In the genomic region with DNA sequence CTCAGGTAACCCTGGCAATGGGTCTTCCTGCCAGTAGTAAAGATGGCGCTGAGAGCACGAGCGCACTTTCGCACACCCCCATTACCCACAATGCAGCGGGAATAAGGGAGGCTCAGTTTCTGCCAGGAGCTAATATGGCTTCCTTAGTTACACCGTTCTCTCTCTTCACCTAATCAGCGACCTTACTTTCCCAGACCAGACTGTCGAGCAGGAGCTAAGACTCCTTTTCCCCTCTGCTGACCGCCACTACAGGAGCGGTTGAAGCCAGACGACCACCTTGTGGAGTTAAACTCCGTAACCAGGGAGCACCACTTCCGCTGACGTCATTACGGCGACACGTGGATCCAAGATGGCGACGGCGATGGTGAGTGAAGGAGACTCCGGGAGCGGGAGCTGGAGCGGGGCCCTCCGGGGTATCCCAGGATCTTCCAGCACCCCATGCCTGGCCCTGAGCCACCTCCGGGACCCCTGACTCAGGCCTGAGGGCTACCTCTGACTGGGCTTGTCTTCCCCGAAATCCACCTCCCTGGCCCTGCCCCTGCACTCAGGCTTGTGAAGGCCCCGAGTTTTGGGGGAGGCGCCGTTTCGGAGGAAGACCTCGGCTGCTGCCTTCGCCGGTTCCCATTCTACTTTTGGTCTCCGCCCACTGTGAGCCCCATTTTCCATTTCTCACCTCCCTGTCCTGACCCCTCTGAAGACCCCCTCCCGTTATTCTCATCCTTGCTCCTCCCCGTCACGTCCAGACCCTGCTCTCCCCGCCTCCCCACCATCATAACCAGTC, we compare ENCODE assay signal across 1 cellular context.
A peak's percentile ranks its signal among the peaks of the same experiment; 100 is the strongest.
TF ChIP-seq lines count a peak whose summit lies in the region.

A gene with protein sequence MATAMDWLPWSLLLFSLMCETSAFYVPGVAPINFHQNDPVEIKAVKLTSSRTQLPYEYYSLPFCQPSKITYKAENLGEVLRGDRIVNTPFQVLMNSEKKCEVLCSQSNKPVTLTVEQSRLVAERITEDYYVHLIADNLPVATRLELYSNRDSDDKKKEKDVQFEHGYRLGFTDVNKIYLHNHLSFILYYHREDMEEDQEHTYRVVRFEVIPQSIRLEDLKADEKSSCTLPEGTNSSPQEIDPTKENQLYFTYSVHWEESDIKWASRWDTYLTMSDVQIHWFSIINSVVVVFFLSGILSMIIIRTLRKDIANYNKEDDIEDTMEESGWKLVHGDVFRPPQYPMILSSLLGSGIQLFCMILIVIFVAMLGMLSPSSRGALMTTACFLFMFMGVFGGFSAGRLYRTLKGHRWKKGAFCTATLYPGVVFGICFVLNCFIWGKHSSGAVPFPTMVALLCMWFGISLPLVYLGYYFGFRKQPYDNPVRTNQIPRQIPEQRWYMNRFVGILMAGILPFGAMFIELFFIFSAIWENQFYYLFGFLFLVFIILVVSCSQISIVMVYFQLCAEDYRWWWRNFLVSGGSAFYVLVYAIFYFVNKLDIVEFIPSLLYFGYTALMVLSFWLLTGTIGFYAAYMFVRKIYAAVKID (plus strand): TSS at position 323 of the 781 bp plus-strand sequence. CDS start 27 bp downstream, at position 350.

TF ChIP-seq in HepG2, 621 proteins besides CTCF, POLR2A, EP300 and RAD21 (continued from another document and continues in another):
- TF ChIP-seq, protein P1, sequence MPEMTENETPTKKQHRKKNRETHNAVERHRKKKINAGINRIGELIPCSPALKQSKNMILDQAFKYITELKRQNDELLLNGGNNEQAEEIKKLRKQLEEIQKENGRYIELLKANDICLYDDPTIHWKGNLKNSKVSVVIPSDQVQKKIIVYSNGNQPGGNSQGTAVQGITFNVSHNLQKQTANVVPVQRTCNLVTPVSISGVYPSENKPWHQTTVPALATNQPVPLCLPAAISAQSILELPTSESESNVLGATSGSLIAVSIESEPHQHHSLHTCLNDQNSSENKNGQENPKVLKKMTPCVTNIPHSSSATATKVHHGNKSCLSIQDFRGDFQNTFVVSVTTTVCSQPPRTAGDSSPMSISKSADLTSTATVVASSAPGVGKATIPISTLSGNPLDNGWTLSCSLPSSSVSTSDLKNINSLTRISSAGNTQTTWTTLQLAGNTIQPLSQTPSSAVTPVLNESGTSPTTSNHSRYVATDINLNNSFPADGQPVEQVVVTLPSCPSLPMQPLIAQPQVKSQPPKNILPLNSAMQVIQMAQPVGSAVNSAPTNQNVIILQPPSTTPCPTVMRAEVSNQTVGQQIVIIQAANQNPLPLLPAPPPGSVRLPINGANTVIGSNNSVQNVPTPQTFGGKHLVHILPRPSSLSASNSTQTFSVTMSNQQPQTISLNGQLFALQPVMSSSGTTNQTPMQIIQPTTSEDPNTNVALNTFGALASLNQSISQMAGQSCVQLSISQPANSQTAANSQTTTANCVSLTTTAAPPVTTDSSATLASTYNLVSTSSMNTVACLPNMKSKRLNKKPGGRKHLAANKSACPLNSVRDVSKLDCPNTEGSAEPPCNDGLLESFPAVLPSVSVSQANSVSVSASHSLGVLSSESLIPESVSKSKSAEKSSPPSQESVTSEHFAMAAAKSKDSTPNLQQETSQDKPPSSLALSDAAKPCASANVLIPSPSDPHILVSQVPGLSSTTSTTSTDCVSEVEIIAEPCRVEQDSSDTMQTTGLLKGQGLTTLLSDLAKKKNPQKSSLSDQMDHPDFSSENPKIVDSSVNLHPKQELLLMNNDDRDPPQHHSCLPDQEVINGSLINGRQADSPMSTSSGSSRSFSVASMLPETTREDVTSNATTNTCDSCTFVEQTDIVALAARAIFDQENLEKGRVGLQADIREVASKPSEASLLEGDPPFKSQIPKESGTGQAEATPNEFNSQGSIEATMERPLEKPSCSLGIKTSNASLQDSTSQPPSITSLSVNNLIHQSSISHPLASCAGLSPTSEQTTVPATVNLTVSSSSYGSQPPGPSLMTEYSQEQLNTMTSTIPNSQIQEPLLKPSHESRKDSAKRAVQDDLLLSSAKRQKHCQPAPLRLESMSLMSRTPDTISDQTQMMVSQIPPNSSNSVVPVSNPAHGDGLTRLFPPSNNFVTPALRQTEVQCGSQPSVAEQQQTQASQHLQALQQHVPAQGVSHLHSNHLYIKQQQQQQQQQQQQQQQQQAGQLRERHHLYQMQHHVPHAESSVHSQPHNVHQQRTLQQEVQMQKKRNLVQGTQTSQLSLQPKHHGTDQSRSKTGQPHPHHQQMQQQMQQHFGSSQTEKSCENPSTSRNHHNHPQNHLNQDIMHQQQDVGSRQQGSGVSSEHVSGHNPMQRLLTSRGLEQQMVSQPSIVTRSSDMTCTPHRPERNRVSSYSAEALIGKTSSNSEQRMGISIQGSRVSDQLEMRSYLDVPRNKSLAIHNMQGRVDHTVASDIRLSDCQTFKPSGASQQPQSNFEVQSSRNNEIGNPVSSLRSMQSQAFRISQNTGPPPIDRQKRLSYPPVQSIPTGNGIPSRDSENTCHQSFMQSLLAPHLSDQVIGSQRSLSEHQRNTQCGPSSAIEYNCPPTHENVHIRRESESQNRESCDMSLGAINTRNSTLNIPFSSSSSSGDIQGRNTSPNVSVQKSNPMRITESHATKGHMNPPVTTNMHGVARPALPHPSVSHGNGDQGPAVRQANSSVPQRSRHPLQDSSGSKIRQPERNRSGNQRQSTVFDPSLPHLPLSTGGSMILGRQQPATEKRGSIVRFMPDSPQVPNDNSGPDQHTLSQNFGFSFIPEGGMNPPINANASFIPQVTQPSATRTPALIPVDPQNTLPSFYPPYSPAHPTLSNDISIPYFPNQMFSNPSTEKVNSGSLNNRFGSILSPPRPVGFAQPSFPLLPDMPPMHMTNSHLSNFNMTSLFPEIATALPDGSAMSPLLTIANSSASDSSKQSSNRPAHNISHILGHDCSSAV (CRISPR knock-in tag; IDR thresholded peaks at IDR 0.05; ENCODE audit: borderline replicate concordance), result no peak; the same call in 1 of the 2 replicates
- TF ChIP-seq ZNF264 (CRISPR knock-in tag; IDR thresholded peaks at IDR 0.05) (peak; percentile 84), MTF1 (CRISPR knock-in tag; IDR thresholded peaks at IDR 0.05) (peak; percentile 83; the same call in 1 of the 2 replicates), KMT2A (CRISPR knock-in tag; IDR thresholded peaks at IDR 0.05) (peak; percentile 78), NFE2L2 (IDR thresholded peaks at IDR 0.05; ENCODE audit: low read length) (peak; percentile 33; the same call in 1 of the 2 replicates), ZSCAN9 (CRISPR knock-in tag; IDR thresholded peaks at IDR 0.05; ENCODE audit: borderline replicate concordance) (no peak; the same call in 1 of the 2 replicates), IKZF1 (IDR thresholded peaks at IDR 0.05) (no peak), GTF3A (CRISPR knock-in tag; conservative IDR thresholded peaks at IDR 0.05) (peak; percentile 95), ARNT (IDR thresholded peaks at IDR 0.05) (no peak), ZNF121 (CRISPR knock-in tag; IDR thresholded peaks at IDR 0.05) (0 out of 2 replicates have a peak, but pooled peaks have one; percentile 51), TEAD3 (CRISPR knock-in tag; optimal IDR thresholded peaks at IDR 0.05; ENCODE audit: borderline replicate concordance) (peak; percentile 37), ZNF747 (CRISPR knock-in tag; IDR thresholded peaks at IDR 0.05; ENCODE audit: borderline replicate concordance) (peak; percentile 65; the same call in 1 of the 2 replicates), ZNF431 (CRISPR knock-in tag; IDR thresholded peaks at IDR 0.05; ENCODE audit: borderline replicate concordance, low read depth) (peak; percentile 94; the same call in 1 of the 2 replicates), ZFP1 (CRISPR knock-in tag; IDR thresholded peaks at IDR 0.05) (peak; percentile 95), ZNF780A (CRISPR knock-in tag; IDR thresholded peaks at IDR 0.05) (peak; percentile 83), SOX5 (CRISPR knock-in tag; IDR thresholded peaks at IDR 0.05; ENCODE audit: borderline replicate concordance) (peak; percentile 31), ZNF180 (CRISPR knock-in tag; IDR thresholded peaks at IDR 0.05; ENCODE audit: borderline replicate concordance, low read depth) (no peak), ZSCAN29 (CRISPR knock-in tag; conservative IDR thresholded peaks at IDR 0.05) (peak; percentile 85; the same call in 1 of the 2 replicates), ZNF772 (CRISPR knock-in tag; IDR thresholded peaks at IDR 0.05) (peak; percentile 93), ZNF619 (CRISPR knock-in tag; IDR thresholded peaks at IDR 0.05) (peak; percentile 79; the same call in 1 of the 2 replicates), HOXA3 (CRISPR knock-in tag; IDR thresholded peaks at IDR 0.05) (peak; percentile 100), IRF2 (CRISPR knock-in tag; IDR thresholded peaks at IDR 0.05) (peak; percentile 88), TCF7L2 (IDR thresholded peaks at IDR 0.05; ENCODE audit: low read depth, low read length) (no peak), ZFYVE20 (CRISPR knock-in tag; IDR thresholded peaks at IDR 0.05; ENCODE audit: borderline replicate concordance, low read depth) (no peak), ZNF510 (CRISPR knock-in tag; IDR thresholded peaks at IDR 0.05; ENCODE audit: low read depth) (peak; percentile 95), ZBTB3 (CRISPR knock-in tag; IDR thresholded peaks at IDR 0.05; ENCODE audit: borderline replicate concordance, low read depth) (peak; percentile 76; the same call in 1 of the 2 replicates), ZNF496 (CRISPR knock-in tag; IDR thresholded peaks at IDR 0.05; ENCODE audit: insufficient replicate concordance) (no peak), SAP130 (CRISPR knock-in tag; IDR thresholded peaks at IDR 0.05; ENCODE audit: low read depth) (peak; percentile 94), ZNF816 (CRISPR knock-in tag; IDR thresholded peaks at IDR 0.05; ENCODE audit: borderline replicate concordance) (peak; percentile 78; the same call in 1 of the 2 replicates), NFE2 (CRISPR knock-in tag; IDR thresholded peaks at IDR 0.05) (peak; percentile 44; the same call in 1 of the 2 replicates), NCOA5 (CRISPR knock-in tag; IDR thresholded peaks at IDR 0.05) (no peak), ZNF124 (CRISPR knock-in tag; IDR thresholded peaks at IDR 0.05) (peak; percentile 88; the same call in 1 of the 2 replicates), TRIM24 (CRISPR knock-in tag; IDR thresholded peaks at IDR 0.05) (no peak)
- TF ChIP-seq, protein P2, sequence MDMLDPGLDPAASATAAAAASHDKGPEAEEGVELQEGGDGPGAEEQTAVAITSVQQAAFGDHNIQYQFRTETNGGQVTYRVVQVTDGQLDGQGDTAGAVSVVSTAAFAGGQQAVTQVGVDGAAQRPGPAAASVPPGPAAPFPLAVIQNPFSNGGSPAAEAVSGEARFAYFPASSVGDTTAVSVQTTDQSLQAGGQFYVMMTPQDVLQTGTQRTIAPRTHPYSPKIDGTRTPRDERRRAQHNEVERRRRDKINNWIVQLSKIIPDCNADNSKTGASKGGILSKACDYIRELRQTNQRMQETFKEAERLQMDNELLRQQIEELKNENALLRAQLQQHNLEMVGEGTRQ (IDR thresholded peaks at IDR 0.05; ENCODE audit: low read depth, low read length), result peak; percentile 49
- TF ChIP-seq, protein P2 (CRISPR knock-in tag; IDR thresholded peaks at IDR 0.05; ENCODE audit: borderline replicate concordance), result peak; percentile 90
- TF ChIP-seq, protein P3, sequence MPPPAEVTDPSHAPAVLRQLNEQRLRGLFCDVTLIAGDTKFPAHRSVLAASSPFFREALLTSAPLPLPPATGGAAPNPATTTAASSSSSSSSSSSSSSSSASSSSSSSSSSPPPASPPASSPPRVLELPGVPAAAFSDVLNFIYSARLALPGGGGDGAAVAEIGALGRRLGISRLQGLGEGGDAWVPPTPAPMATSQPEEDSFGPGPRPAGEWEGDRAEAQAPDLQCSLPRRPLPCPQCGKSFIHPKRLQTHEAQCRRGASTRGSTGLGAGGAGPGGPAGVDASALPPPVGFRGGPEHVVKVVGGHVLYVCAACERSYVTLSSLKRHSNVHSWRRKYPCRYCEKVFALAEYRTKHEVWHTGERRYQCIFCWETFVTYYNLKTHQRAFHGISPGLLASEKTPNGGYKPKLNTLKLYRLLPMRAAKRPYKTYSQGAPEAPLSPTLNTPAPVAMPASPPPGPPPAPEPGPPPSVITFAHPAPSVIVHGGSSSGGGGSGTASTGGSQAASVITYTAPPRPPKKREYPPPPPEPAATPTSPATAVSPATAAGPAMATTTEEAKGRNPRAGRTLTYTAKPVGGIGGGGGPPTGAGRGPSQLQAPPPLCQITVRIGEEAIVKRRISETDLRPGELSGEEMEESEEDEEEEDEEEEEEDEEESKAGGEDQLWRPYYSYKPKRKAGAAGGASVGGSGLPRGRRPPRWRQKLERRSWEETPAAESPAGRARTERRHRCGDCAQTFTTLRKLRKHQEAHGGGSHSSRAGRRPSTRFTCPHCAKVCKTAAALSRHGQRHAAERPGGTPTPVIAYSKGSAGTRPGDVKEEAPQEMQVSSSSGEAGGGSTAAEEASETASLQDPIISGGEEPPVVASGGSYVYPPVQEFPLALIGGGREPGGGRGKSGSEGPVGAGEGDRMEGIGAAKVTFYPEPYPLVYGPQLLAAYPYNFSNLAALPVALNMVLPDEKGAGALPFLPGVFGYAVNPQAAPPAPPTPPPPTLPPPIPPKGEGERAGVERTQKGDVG (CRISPR knock-in tag; IDR thresholded peaks at IDR 0.05; ENCODE audit: borderline replicate concordance), result peak; percentile 96
- TF ChIP-seq, protein P4, sequence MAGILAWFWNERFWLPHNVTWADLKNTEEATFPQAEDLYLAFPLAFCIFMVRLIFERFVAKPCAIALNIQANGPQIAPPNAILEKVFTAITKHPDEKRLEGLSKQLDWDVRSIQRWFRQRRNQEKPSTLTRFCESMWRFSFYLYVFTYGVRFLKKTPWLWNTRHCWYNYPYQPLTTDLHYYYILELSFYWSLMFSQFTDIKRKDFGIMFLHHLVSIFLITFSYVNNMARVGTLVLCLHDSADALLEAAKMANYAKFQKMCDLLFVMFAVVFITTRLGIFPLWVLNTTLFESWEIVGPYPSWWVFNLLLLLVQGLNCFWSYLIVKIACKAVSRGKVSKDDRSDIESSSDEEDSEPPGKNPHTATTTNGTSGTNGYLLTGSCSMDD (CRISPR knock-in tag; IDR thresholded peaks at IDR 0.05), result peak; percentile 81; the same call in 1 of the 2 replicates
- TF ChIP-seq, protein P5, sequence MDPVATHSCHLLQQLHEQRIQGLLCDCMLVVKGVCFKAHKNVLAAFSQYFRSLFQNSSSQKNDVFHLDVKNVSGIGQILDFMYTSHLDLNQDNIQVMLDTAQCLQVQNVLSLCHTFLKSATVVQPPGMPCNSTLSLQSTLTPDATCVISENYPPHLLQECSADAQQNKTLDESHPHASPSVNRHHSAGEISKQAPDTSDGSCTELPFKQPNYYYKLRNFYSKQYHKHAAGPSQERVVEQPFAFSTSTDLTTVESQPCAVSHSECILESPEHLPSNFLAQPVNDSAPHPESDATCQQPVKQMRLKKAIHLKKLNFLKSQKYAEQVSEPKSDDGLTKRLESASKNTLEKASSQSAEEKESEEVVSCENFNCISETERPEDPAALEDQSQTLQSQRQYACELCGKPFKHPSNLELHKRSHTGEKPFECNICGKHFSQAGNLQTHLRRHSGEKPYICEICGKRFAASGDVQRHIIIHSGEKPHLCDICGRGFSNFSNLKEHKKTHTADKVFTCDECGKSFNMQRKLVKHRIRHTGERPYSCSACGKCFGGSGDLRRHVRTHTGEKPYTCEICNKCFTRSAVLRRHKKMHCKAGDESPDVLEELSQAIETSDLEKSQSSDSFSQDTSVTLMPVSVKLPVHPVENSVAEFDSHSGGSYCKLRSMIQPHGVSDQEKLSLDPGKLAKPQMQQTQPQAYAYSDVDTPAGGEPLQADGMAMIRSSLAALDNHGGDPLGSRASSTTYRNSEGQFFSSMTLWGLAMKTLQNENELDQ (CRISPR knock-in tag; IDR thresholded peaks at IDR 0.05; ENCODE audit: borderline replicate concordance), result no peak
